ENCODE assay signal across 23 cellular contexts in genomic region chr2:15176604-15177003, GRCh38.
A peak's percentile ranks its signal among the peaks of the same experiment; 100 is the strongest.
DNase-seq lines count a peak whose midpoint lies in the region; ATAC-seq and TF ChIP-seq lines count a peak whose summit lies in the region.
"Had no signal": no experiment of that assay in that cellular context is flagged by ENCODE, and none has a peak within 500 bp of the region (broad histone marks: within the 10 kb centered on the region; RNA-seq: fewer than 3 reads in every experiment).

No MANE protein-coding gene starts in this region.

- no peaks in the 10 kb centered on the region for H4K20me1 ChIP-seq in PC-3 (ENCODE audit: low read length)
- H4K20me1 ChIP-seq: BLaER1 had no signal

- no peak overlapping the region for H3K4me3 ChIP-seq in CD4-positive, alpha-beta memory T cell (ENCODE audit: low read length in 2 of 2)
- H3K4me3 ChIP-seq in PC-3 (ENCODE audit: low read length): no peak overlapping the region
- H3K4me3 ChIP-seq: BLaER1, GM23248, heart left ventricle, Peyer's patch, SJSA1, stomach, transverse colon had no signal

- no peaks in the 10 kb centered on the region for H3K36me3 ChIP-seq in CD4-positive, alpha-beta memory T cell (ENCODE audit: insufficient read depth, low read length)
- no peaks in the 10 kb centered on the region for H3K36me3 ChIP-seq in PC-3 (ENCODE audit: low read depth, low read length)
- H3K36me3 ChIP-seq: Peyer's patch, SJSA1, transverse colon had no signal

- no peaks in the 10 kb centered on the region for H3K9me3 Mint-ChIP-seq in activated CD4-positive, alpha-beta T cell treated with anti-CD3 and anti-CD28 coated beads for 36 hours (ENCODE audit: low read depth)
- H3K9me3 Mint-ChIP-seq in CD4-positive, alpha-beta memory T cell: no peaks in the 10 kb centered on the region
- no peaks in the 10 kb centered on the region for H3K9me3 Mint-ChIP-seq in effector memory CD8-positive, alpha-beta T cell
- H3K9me3 Mint-ChIP-seq: memory B cell, WTC11 had no signal

- no TSS peak for BruUV-seq in PC-3 (replicated peaks; lab: Mats Ljungman, UMichigan)

- H3K9ac ChIP-seq in PC-3 (ENCODE audit: low read length): no peak overlapping the region
- H3K9ac ChIP-seq: BLaER1, GM23248 had no signal

- H2AFZ ChIP-seq in PC-3 (ENCODE audit: low read length): no peak overlapping the region
- H2AFZ ChIP-seq: GM23248 had no signal

- H3K9me2 ChIP-seq in PC-3 (replicated peaks; ENCODE audit: low read length): no peaks in the 10 kb centered on the region

- TF ChIP-seq CTCF in PC-3 (conservative IDR thresholded peaks at IDR 0.05; ENCODE audit: low read depth, low read length): no peak

- no peak for DNase-seq in activated CD4-positive, alpha-beta T cell treated with anti-CD3 and anti-CD28 coated beads for 36 hours
- no peak for DNase-seq in activated CD4-positive, alpha-beta T cell treated with anti-CD3 and anti-CD28 coated beads, Interleukin-2, amount 50 U/mL, for 1 hour
- no peak for DNase-seq in CD4-positive, alpha-beta memory T cell
- no peak for DNase-seq in PC-3
- DNase-seq in effector memory CD8-positive, alpha-beta T cell: no peak
- DNase-seq in HEK293T (ENCODE audit: extremely low spot score): no peak
- DNase-seq in NK-92 treated with Interleukin-12 subunit alpha and Interleukin-12 subunit beta, amount 100 ng/mL, for 24 hours (lab: John Stamatoyannopoulos, UW): no peak
- DNase-seq: activated gamma-delta T cell, aorta, heart left ventricle, left cardiac atrium, NCI-H1092 treated with DMSO at 0.1 percent for 48 hours, NCI-H2081, Peyer's patch, stomach, T-helper 9 cell, transverse colon had no signal

- peak overlapping the region; percentile 44; the same call in 1 of the 2 replicates for H3K4me2 ChIP-seq in PC-3 (ENCODE audit: low read length)
- H3K4me2 ChIP-seq: BLaER1 had no signal

- no peaks in the 10 kb centered on the region for H3K9me3 ChIP-seq in CD4-positive, alpha-beta memory T cell (ENCODE audit: control insufficient read depth in 1 of 2, low read length in 2 of 2)
- H3K9me3 ChIP-seq in PC-3 (ENCODE audit: low read length): no peaks in the 10 kb centered on the region
- H3K9me3 ChIP-seq: BLaER1, heart left ventricle, Peyer's patch, SJSA1, stomach, transverse colon had no signal

- H3K4me3 Mint-ChIP-seq in activated CD4-positive, alpha-beta T cell treated with anti-CD3 and anti-CD28 coated beads for 36 hours: no peak overlapping the region
- peak overlapping the region in 3 of 8 donors; percentile 54 to 75 (median 55) for H3K4me3 Mint-ChIP-seq in CD4-positive, alpha-beta memory T cell
- H3K4me3 Mint-ChIP-seq in effector memory CD8-positive, alpha-beta T cell: peak overlapping the region; percentile 58 to 69
- H3K4me3 Mint-ChIP-seq: memory B cell, WTC11 had no signal

- no peaks in the 10 kb centered on the region for H3K27me3 ChIP-seq in CD4-positive, alpha-beta memory T cell (ENCODE audit: insufficient read depth, low read length)
- no peaks in the 10 kb centered on the region for H3K27me3 ChIP-seq in PC-3 (ENCODE audit: low read length)
- H3K27me3 ChIP-seq: BLaER1, heart left ventricle, Peyer's patch, SJSA1, stomach, transverse colon had no signal

- ATAC-seq in activated CD4-positive, alpha-beta T cell treated with anti-CD3 and anti-CD28 coated beads for 36 hours: peak; percentile 4
- ATAC-seq in PC-3 (no peak), HG02623 (IDR thresholded peaks at IDR 0.05; ENCODE audit: unreplicated experiment) (no peak)
- no peak for ATAC-seq in effector memory CD8-positive, alpha-beta T cell (replicated peaks)
- ATAC-seq: heart left ventricle, WTC11 had no signal

- CTCF ChIA-PET in activated CD4-positive, alpha-beta T cell treated with anti-CD3 and anti-CD28 coated beads for 36 hours (lab: Charles Lee): no interaction called here
- CTCF ChIA-PET in CD4-positive, alpha-beta memory T cell (lab: Charles Lee; ENCODE audit: partially characterized antibody): interaction anchor here (0.7 kb wide), 1 partner anchor 17 kb away, joined by 3 read pairs; no protein-coding TSS in a partner anchor
- CTCF ChIA-PET in PC-3 (lab: Charles Lee): no interaction called here
- CTCF ChIA-PET in HEK293T (lab: Yijun Ruan, JAX): no interaction called here

- H3K36me3 Mint-ChIP-seq in activated CD4-positive, alpha-beta T cell treated with anti-CD3 and anti-CD28 coated beads for 36 hours (ENCODE audit: low read depth): peaks cover 47% of the 10 kb centered on the region
- peaks cover 11 to 16% of the 10 kb centered on the region in 2 donors for H3K36me3 Mint-ChIP-seq in CD4-positive, alpha-beta memory T cell
- H3K36me3 Mint-ChIP-seq in effector memory CD8-positive, alpha-beta T cell (ENCODE audit: insufficient read depth): peaks cover 12% of the 10 kb centered on the region
- H3K36me3 Mint-ChIP-seq: WTC11 had no signal

- no peaks in the 10 kb centered on the region for H3F3A ChIP-seq in PC-3 (ENCODE audit: low read length, unreplicated experiment)

- peaks cover 27% of the 10 kb centered on the region for H3K27me3 Mint-ChIP-seq in activated CD4-positive, alpha-beta T cell treated with anti-CD3 and anti-CD28 coated beads for 36 hours
- no peaks in the 10 kb centered on the region for H3K27me3 Mint-ChIP-seq in CD4-positive, alpha-beta memory T cell
- H3K27me3 Mint-ChIP-seq in effector memory CD8-positive, alpha-beta T cell: no peaks in the 10 kb centered on the region
- H3K27me3 Mint-ChIP-seq: memory B cell had no signal

- POLR2A ChIA-PET in activated CD4-positive, alpha-beta T cell treated with anti-CD3 and anti-CD28 coated beads for 36 hours (lab: Charles Lee): no interaction called here
- POLR2A ChIA-PET in CD4-positive, alpha-beta memory T cell (lab: Charles Lee; ENCODE audit: partially characterized antibody): no interaction called here
- POLR2A ChIA-PET in PC-3 (lab: Charles Lee; ENCODE audit: unreplicated experiment): no interaction called here
- POLR2A ChIA-PET in HEK293T (lab: Yijun Ruan, JAX): no interaction called here

- H3K27ac Mint-ChIP-seq in activated CD4-positive, alpha-beta T cell treated with anti-CD3 and anti-CD28 coated beads for 36 hours: peak overlapping the region; percentile 58
- peak overlapping the region; percentile 16 to 91 (median 77) for H3K27ac Mint-ChIP-seq in CD4-positive, alpha-beta memory T cell
- H3K27ac Mint-ChIP-seq in effector memory CD8-positive, alpha-beta T cell: peak overlapping the region; percentile 59 to 85
- H3K27ac Mint-ChIP-seq: memory B cell, WTC11 had no signal

- H3K27ac ChIP-seq in CD4-positive, alpha-beta memory T cell (ENCODE audit: low read depth, low read length): no peak overlapping the region
- 0 out of 2 replicates have a peak overlapping the region, but pooled peaks have one; percentile 1 for H3K27ac ChIP-seq in PC-3 (ENCODE audit: low read length)
- H3K27ac ChIP-seq: BLaER1, GM23248, heart left ventricle, Peyer's patch, SJSA1, stomach, transverse colon had no signal

- H3K79me2 ChIP-seq in PC-3 (ENCODE audit: low read length): no peaks in the 10 kb centered on the region

- H3K4me1 ChIP-seq in CD4-positive, alpha-beta memory T cell (ENCODE audit: insufficient read depth, low read length): peaks cover 37% of the 10 kb centered on the region
- peaks cover 22% of the 10 kb centered on the region for H3K4me1 ChIP-seq in PC-3 (ENCODE audit: insufficient read depth, low read length)
- H3K4me1 ChIP-seq: BLaER1, heart left ventricle, Peyer's patch, transverse colon had no signal

- H3K4me1 Mint-ChIP-seq in activated CD4-positive, alpha-beta T cell treated with anti-CD3 and anti-CD28 coated beads for 36 hours: peaks cover 50% of the 10 kb centered on the region
- peaks cover 25 to 52% (median 41%) of the 10 kb centered on the region in 4 donors for H3K4me1 Mint-ChIP-seq in CD4-positive, alpha-beta memory T cell
- H3K4me1 Mint-ChIP-seq in effector memory CD8-positive, alpha-beta T cell (ENCODE audit: low read depth in 2 of 2): peaks cover 25 to 39% of the 10 kb centered on the region in 2 donors
- H3K4me1 Mint-ChIP-seq: WTC11 had no signal

- intact Hi-C loops in activated CD4-positive, alpha-beta T cell treated with anti-CD3 and anti-CD28 coated beads for 36 hours (cut with DNase I, micrococcal nuclease): loop anchor here (1.0 to 10.0 kb wide), 9 partner anchors 34 to 1548 kb away; partner anchors contain the start of genes NBAS (in 2 of the 2) and DDX1 (in 1 of the 2)
- intact Hi-C loops in CD4-positive, alpha-beta memory T cell (cut with micrococcal nuclease): loop anchor here (5.0 to 10.0 kb wide), 2 partner anchors 34 to 388 kb away; partner anchors contain the start of gene NBAS
- intact Hi-C loops in PC-3 (cut with micrococcal nuclease): no loop called here

TF ChIP-seq in HEK293T, 16 proteins besides CTCF, POLR2A, EP300 and RAD21:
- TF ChIP-seq SP1 (IDR thresholded peaks at IDR 0.05) (no peak), HDGF (IDR thresholded peaks at IDR 0.05; ENCODE audit: borderline replicate concordance) (no peak), FOXK2 (IDR thresholded peaks at IDR 0.05) (no peak), FOXM1 (IDR thresholded peaks at IDR 0.05; ENCODE audit: borderline replicate concordance) (no peak), ARNT (IDR thresholded peaks at IDR 0.05) (no peak), CTBP1 (IDR thresholded peaks at IDR 0.05; ENCODE audit: borderline replicate concordance) (no peak), ZNF384 (IDR thresholded peaks at IDR 0.05) (no peak), SUZ12 (IDR thresholded peaks at IDR 0.05) (no peak), LEF1 (IDR thresholded peaks at IDR 0.05; ENCODE audit: borderline replicate concordance) (no peak), TARDBP (IDR thresholded peaks at IDR 0.05) (no peak), NFRKB (IDR thresholded peaks at IDR 0.05) (no peak)
